Comparison of ENCODE assay signal across 8 cellular contexts in the genomic region with DNA sequence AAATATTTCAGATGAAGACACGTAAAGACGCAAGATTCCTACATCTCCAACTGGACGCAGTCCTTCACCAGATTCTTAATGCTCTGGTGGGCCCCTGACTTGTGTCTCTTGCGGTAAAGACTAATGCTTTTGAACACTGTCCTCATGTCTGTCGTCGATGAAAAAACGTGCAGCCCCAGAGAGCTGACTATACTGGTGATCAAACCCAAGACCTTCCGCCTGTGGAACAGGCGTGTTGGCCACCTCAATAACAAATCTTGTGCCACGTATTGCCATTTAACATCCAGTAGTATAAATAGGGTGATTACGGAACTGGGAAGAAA. TPM values are rescaled to one million over a fixed set of nuclear protein-coding genes. Genes with fewer than 3 reads are reported as not detected.
DNase-seq lines count a peak whose midpoint lies in the region; ATAC-seq and TF ChIP-seq lines count a peak whose summit lies in the region.

No MANE protein-coding gene starts in this region.

- H3K4me3 Mint-ChIP-seq in T-helper 17 cell, result peak overlapping the region; percentile 81

- intact Hi-C loops in testis (cut with DNase I; ENCODE audit: low total_unique reads), result no loop called here
- intact Hi-C loops in prostate gland (cut with DNase I), result loop anchor here (10.0 kb wide), 1 partner anchor 1778 kb away; a partner anchor contains a TSS

- peak overlapping the region; percentile 55 for H3K4me3 ChIP-seq in GM12864 (ENCODE audit: low read depth, low read length)
- peak overlapping the region; percentile 24 to 36 for H3K4me3 ChIP-seq in testis
- H3K4me3 ChIP-seq in prostate gland, result no peak overlapping the region

- ATAC-seq in HG03196 (IDR thresholded peaks at IDR 0.05; ENCODE audit: unreplicated experiment) (peak; percentile 25), T-helper 17 cell (no peak), GM21717 (IDR thresholded peaks at IDR 0.05; ENCODE audit: unreplicated experiment) (no peak), HG03457 (IDR thresholded peaks at IDR 0.05; ENCODE audit: unreplicated experiment) (no peak)

- H3K4me1 Mint-ChIP-seq in T-helper 17 cell, result peaks cover 28% of the 10 kb centered on the region

- H3K27me3 Mint-ChIP-seq in T-helper 17 cell, result peaks cover 4% of the 10 kb centered on the region

- no peaks in the 10 kb centered on the region for H3K9me3 ChIP-seq in T-helper 17 cell (ENCODE audit: control insufficient read depth, low read length, poor library complexity, severe bottlenecking)
- H3K9me3 ChIP-seq in testis, result no peaks in the 10 kb centered on the region
- no peaks in the 10 kb centered on the region for H3K9me3 ChIP-seq in prostate gland

- peak overlapping the region; percentile 98 for H3K27ac Mint-ChIP-seq in T-helper 17 cell

- H3K36me3 ChIP-seq in testis (ENCODE audit: low read depth, missing control alignments), result no peaks in the 10 kb centered on the region
- H3K36me3 ChIP-seq in prostate gland, result no peaks in the 10 kb centered on the region

- WGBS in testis, 2 donors, result 23 to 48% methylated on average over 11 of the region's 11 CpGs
- 23% methylated on average over 11 of the region's 11 CpGs for WGBS in prostate gland

- TF ChIP-seq POLR2A in testis (IDR thresholded peaks at IDR 0.05), result no peak
- TF ChIP-seq POLR2A in prostate gland (IDR thresholded peaks at IDR 0.05), result no peak

- H3K4me1 ChIP-seq in testis, result peaks cover 5% of the 10 kb centered on the region
- no peaks in the 10 kb centered on the region for H3K4me1 ChIP-seq in prostate gland (replicated peaks)

- TF ChIP-seq CTCF in GM12864 (IDR thresholded peaks at IDR 0.05; ENCODE audit: low read depth, low read length, missing control alignments) (no peak), testis (IDR thresholded peaks at IDR 0.05) (no peak), prostate gland (IDR thresholded peaks at IDR 0.05) (no peak)

- no peaks in the 10 kb centered on the region for H3K27me3 ChIP-seq in testis
- no peaks in the 10 kb centered on the region for H3K27me3 ChIP-seq in prostate gland (replicated peaks; ENCODE audit: insufficient read depth)

- H3K27ac ChIP-seq in testis, result peak overlapping the region in 1 of 2 donors; percentile 68
- peak overlapping the region in 1 of 2 donors; percentile 16 for H3K27ac ChIP-seq in prostate gland

- H3K36me3 Mint-ChIP-seq in T-helper 17 cell (ENCODE audit: low read depth), result no peaks in the 10 kb centered on the region

- DNase-seq in GM12864 (ENCODE audit: low read depth), result no peak
- DNase-seq in T-helper 17 cell, result no peak
- peak; percentile 46 for DNase-seq in glomerular visceral epithelial cell (ENCODE audit: extremely low spot score)
- no peak for DNase-seq in testis
- DNase-seq in prostate gland (ENCODE audit: low spot score), result no peak

RNA-seq across cellular contexts. Expression of a gene that starts 45.5 kb away (rescaled TPM):
- total RNA-seq in T-helper 17 cell (not detected), testis (not detected), prostate gland (not detected)
- not detected for polyA plus RNA-seq in testis (ENCODE audit: insufficient read depth, low read depth, low replicate concordance)

RNA-seq across cellular contexts. Expression of a gene that starts 53.5 kb away (rescaled TPM):
- total RNA-seq in T-helper 17 cell, result not detected
- not detected for total RNA-seq in testis
- polyA plus RNA-seq in testis (ENCODE audit: insufficient read depth, low read depth, low replicate concordance), result not detected
- total RNA-seq in prostate gland, result not detected

RNA-seq across cellular contexts. Expression of a gene that starts 58.7 kb away (rescaled TPM):
- total RNA-seq in T-helper 17 cell, result 10 to 100 TPM; 53.0 to 63.1 TPM
- 10 to 100 TPM; 49.2 to 63.1 TPM for total RNA-seq in testis
- polyA plus RNA-seq in testis (ENCODE audit: insufficient read depth, low read depth, low replicate concordance), result 45.0 TPM
- 10 to 100 TPM; 46.1 to 49.0 TPM for total RNA-seq in prostate gland

Comparison
In these comparisons a context has a peak if more than half of its experiments do, and no peak if none do; other contexts are left out.
1. H3K4me3 ChIP-seq: peak in GM12864 (single experiment) and testis (2 of 2); none in prostate gland (0 of 2).